Comparison of ENCODE assay signal across 1 cellular context in genomic region chr6:139939189-139939979, GRCh38.
TF ChIP-seq lines count a peak whose summit lies in the region.

No MANE protein-coding gene starts in this region.

TF ChIP-seq in K562, 482 proteins besides CTCF, POLR2A, EP300 and RAD21 (continued from another document):
- no peak for TF ChIP-seq SMARCC2 (IDR thresholded peaks at IDR 0.05; ENCODE audit: low read depth)
- TF ChIP-seq BRCA1 (IDR thresholded peaks at IDR 0.05) = no peak
- TF ChIP-seq BRCA1 (CRISPR knock-in tag; IDR thresholded peaks at IDR 0.05) = no peak
- no peak for TF ChIP-seq ZNF592 (IDR thresholded peaks at IDR 0.05)
- TF ChIP-seq ZBTB7A (IDR thresholded peaks at IDR 0.05; ENCODE audit: borderline replicate concordance, control insufficient read depth, low read depth, low read length) = no peak
- TF ChIP-seq NR2F6 (CRISPR knock-in tag; IDR thresholded peaks at IDR 0.05) = no peak
- TF ChIP-seq ZNF57 (CRISPR knock-in tag; IDR thresholded peaks at IDR 0.05) = no peak
- no peak for TF ChIP-seq NFE2L1 (tag; IDR thresholded peaks at IDR 0.05; ENCODE audit: borderline replicate concordance, low read depth)
- TF ChIP-seq CEBPB (tag; IDR thresholded peaks at IDR 0.05) = no peak
- TF ChIP-seq MAFK (IDR thresholded peaks at IDR 0.05; ENCODE audit: low read length) = peak; percentile 64
- TF ChIP-seq MXD1 (CRISPR knock-in tag; IDR thresholded peaks at IDR 0.05; ENCODE audit: borderline replicate concordance, poor library complexity, severe bottlenecking) = no peak
- no peak for TF ChIP-seq SRSF3 (IDR thresholded peaks at IDR 0.05; ENCODE audit: insufficient read depth, low read length)
- TF ChIP-seq COPS2 (conservative IDR thresholded peaks at IDR 0.05) = no peak
- TF ChIP-seq ZNF316 (IDR thresholded peaks at IDR 0.05) = peak; percentile 88
- peak; percentile 87 for TF ChIP-seq RFX1 (IDR thresholded peaks at IDR 0.05)
- no peak for TF ChIP-seq MTF1 (CRISPR knock-in tag; IDR thresholded peaks at IDR 0.05; ENCODE audit: borderline replicate concordance)
- TF ChIP-seq NR2C1 (IDR thresholded peaks at IDR 0.05) = no peak
- TF ChIP-seq NR2C1 (tag; IDR thresholded peaks at IDR 0.05) = no peak
- TF ChIP-seq L3MBTL2 (IDR thresholded peaks at IDR 0.05) = 0 out of 2 replicates have a peak, but pooled peaks have one; percentile 23
- TF ChIP-seq ZNF347 (CRISPR knock-in tag; IDR thresholded peaks at IDR 0.05; ENCODE audit: low read depth) = no peak
- peak; percentile 78 for TF ChIP-seq FOXJ2 (tag; IDR thresholded peaks at IDR 0.05)
- no peak for TF ChIP-seq ZC3H11A (IDR thresholded peaks at IDR 0.05; ENCODE audit: low read depth, low read length)
- peak; percentile 66 for TF ChIP-seq MAFG (tag; conservative IDR thresholded peaks at IDR 0.05)
- TF ChIP-seq YY1 (IDR thresholded peaks at IDR 0.05; ENCODE audit: borderline replicate concordance in 1 of 3, control insufficient read depth in 1 of 3, extremely low read depth in 1 of 3, insufficient read depth in 3 of 3, insufficient read length in 1 of 3, insufficient replicate concordance in 2 of 3, low read depth in 1 of 3, low read length in 2 of 3) = peak in 1 of 3 experiments; percentile 64
- TF ChIP-seq MAFF (IDR thresholded peaks at IDR 0.05; ENCODE audit: low read length) = peak; percentile 73
